ENCODE assay signal across 13 cellular contexts in the genomic region with DNA sequence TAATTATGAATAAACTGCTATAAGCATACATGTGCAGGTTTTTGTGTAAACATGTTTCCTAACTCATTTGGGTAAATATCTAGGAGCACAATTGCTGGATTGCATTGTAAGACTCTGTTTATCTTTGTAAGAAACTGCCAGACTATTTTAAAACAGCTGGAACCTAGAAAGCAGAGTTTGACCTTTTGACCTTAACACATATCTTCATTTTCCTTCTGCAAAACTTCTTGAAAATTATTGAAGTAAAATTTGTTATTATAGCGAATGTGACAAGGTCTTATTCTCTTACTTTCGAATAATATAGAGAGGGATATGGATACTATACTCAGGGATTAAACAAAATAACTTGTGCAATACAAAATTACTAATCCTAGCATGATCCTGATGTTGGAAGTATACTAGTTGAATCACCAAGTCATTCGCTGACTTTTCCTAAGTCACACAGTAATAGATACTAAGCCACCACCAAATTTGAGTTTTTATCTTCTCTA. TPM values are rescaled to one million over a fixed set of nuclear protein-coding genes. Genes with fewer than 3 reads are reported as not detected.
DNase-seq lines count a peak whose midpoint lies in the region; ATAC-seq, FAIRE-seq and TF ChIP-seq lines count a peak whose summit lies in the region.
"Had no signal": no experiment of that assay in that cellular context is flagged by ENCODE, and none has a peak within 500 bp of the region (broad histone marks: within the 10 kb centered on the region; RNA-seq: fewer than 3 reads in every experiment).

No MANE protein-coding gene starts in this region.

- H3K27ac ChIP-seq in A673 (ENCODE audit: low read depth, low read length, poor library complexity, severe bottlenecking) (peak overlapping the region; percentile 90), HUES6 (ENCODE audit: low read depth, low read length) (peak overlapping the region; percentile 80; the same call in 1 of the 2 replicates), breast epithelium (peak overlapping the region; percentile 68 to 75), muscle layer of colon (ENCODE audit: low read depth, low read length) (peak overlapping the region; percentile 39), kidney (ENCODE audit: low read depth in 2 of 2, low read length in 2 of 2) (no peak overlapping the region)

- POLR2A ChIA-PET in A673 (lab: Charles Lee; ENCODE audit: low non-redundant PET), result no interaction called here

- intact Hi-C loops in A673 (cut with micrococcal nuclease; ENCODE audit: unreplicated experiment) (no loop called here), breast epithelium (cut with DNase I; ENCODE audit: low total_unique reads) (no loop called here), kidney (cut with DNase I) (no loop called here)

- FAIRE-seq in kidney (lab: Jason Lieb, UNC), result no peak

- H3K4me1 ChIP-seq in A673 (ENCODE audit: insufficient read depth, low read length, poor library complexity, severe bottlenecking), result peaks cover 71% of the 10 kb centered on the region
- peaks cover 53% of the 10 kb centered on the region for H3K4me1 ChIP-seq in HUES6 (ENCODE audit: control insufficient read depth, insufficient read depth, low read length)
- peaks cover 0 to 8% of the 10 kb centered on the region in 2 donors for H3K4me1 ChIP-seq in breast epithelium
- peaks cover 19% of the 10 kb centered on the region for H3K4me1 ChIP-seq in muscle layer of colon (ENCODE audit: insufficient read depth, low read length)
- peaks cover 0 to 2% of the 10 kb centered on the region in 2 donors for H3K4me1 ChIP-seq in kidney (ENCODE audit: control insufficient read depth in 1 of 2, insufficient read depth in 1 of 2, low read depth in 1 of 2, low read length in 2 of 2)
- H3K4me1 ChIP-seq: Caco-2 had no signal

- no peak for DNase-seq in A673 (ENCODE audit: low spot score)
- DNase-seq in breast epithelium (ENCODE audit: low spot score in 2 of 2), result no peak
- no peak for DNase-seq in kidney
- no peak for DNase-seq in activated CD8-positive, alpha-beta memory T cell treated with anti-CD3 and anti-CD28 coated beads, Interleukin-2, amount 50 U/mL, for 4 hours
- no peak for DNase-seq in KBM-7
- DNase-seq: Caco-2; effector memory CD8-positive, alpha-beta T cell; NCI-H1092 treated with DMSO at 0.1 percent for 48 hours; stimulated activated CD4-positive, alpha-beta T cell treated with anti-CD3 and anti-CD28 coated beads, Interleukin-1b, Interleukin-23, amount 100 ng/mL, for 48 hours had no signal

- no peak for TF ChIP-seq POLR2A in breast epithelium (IDR thresholded peaks at IDR 0.05)

- BruUV-seq in A673 (replicated peaks; lab: Mats Ljungman, UMichigan), result no TSS peak

- no peak overlapping the region for H3K9ac ChIP-seq in HUES6 (ENCODE audit: low read length)
- no peak overlapping the region for H3K9ac ChIP-seq in muscle layer of colon (ENCODE audit: low read length)
- H3K9ac ChIP-seq in kidney (ENCODE audit: low read length in 2 of 2), result no peak overlapping the region

- H3K27me3 ChIP-seq in A673 (replicated peaks; ENCODE audit: insufficient read depth, low read depth, low read length, poor library complexity) (no peaks in the 10 kb centered on the region), HUES6 (ENCODE audit: control insufficient read depth, insufficient read depth, low read length) (no peaks in the 10 kb centered on the region), breast epithelium (no peaks in the 10 kb centered on the region), muscle layer of colon (ENCODE audit: control insufficient read depth in 1 of 2, insufficient read depth in 2 of 2, low read length in 2 of 2) (no peaks in the 10 kb centered on the region)

- no peak for ATAC-seq in GM18867 (IDR thresholded peaks at IDR 0.05; ENCODE audit: unreplicated experiment)

- no peak for TF ChIP-seq CTCF in A673 (conservative IDR thresholded peaks at IDR 0.05; ENCODE audit: low read depth, low read length)
- TF ChIP-seq CTCF in breast epithelium (IDR thresholded peaks at IDR 0.05), result no peak
- no peak for TF ChIP-seq CTCF in kidney (IDR thresholded peaks at IDR 0.05; ENCODE audit: borderline replicate concordance, extremely low read depth, insufficient read depth)

- H3K4me3 ChIP-seq in A673 (ENCODE audit: low read depth, low read length, poor library complexity, severe bottlenecking) (no peak overlapping the region), HUES6 (ENCODE audit: low read depth, low read length) (no peak overlapping the region), breast epithelium (no peak overlapping the region), muscle layer of colon (ENCODE audit: low read depth in 1 of 2, low read length in 2 of 2) (no peak overlapping the region), kidney (ENCODE audit: low read length in 2 of 2) (no peak overlapping the region)

- H3K36me3 ChIP-seq in A673 (ENCODE audit: insufficient read depth, low read length, poor library complexity, severe bottlenecking) (no peaks in the 10 kb centered on the region), HUES6 (ENCODE audit: control insufficient read depth, insufficient read depth, low read length) (no peaks in the 10 kb centered on the region), breast epithelium (no peaks in the 10 kb centered on the region), muscle layer of colon (ENCODE audit: insufficient read depth, low read length) (no peaks in the 10 kb centered on the region), kidney (ENCODE audit: control insufficient read depth in 1 of 2, insufficient read depth in 2 of 2, low read length in 2 of 2) (no peaks in the 10 kb centered on the region)

- H3K9me3 ChIP-seq in A673 (ENCODE audit: low read depth, low read length, poor library complexity, severe bottlenecking) (no peaks in the 10 kb centered on the region), HUES6 (ENCODE audit: control insufficient read depth, insufficient read depth, low read depth, low read length) (no peaks in the 10 kb centered on the region), breast epithelium (no peaks in the 10 kb centered on the region), muscle layer of colon (ENCODE audit: low read length) (no peaks in the 10 kb centered on the region), kidney (ENCODE audit: control insufficient read depth in 1 of 2, low read length in 2 of 2) (no peaks in the 10 kb centered on the region)
- H3K9me3 ChIP-seq: Caco-2 had no signal

- in situ Hi-C loops in KBM-7 (cut with MboI; ENCODE audit: low pct_unique_long_range_greater_than_20kb, low sequenced_read_pairs), result no loop called here

- CTCF ChIA-PET in A673 (lab: Charles Lee), result no interaction called here

RNA-seq across cellular contexts. Expression of a gene that starts 3.2 kb away (rescaled TPM):
- total RNA-seq in A673 (2021) (338 and 430 TPM in 2 replicates), breast epithelium (100 to 1,000 TPM; 364 to 729 (median 628) TPM), kidney (250 TPM)
- 65.2 TPM for polyA plus RNA-seq in kidney (ENCODE audit: insufficient read depth, low read depth, low replicate concordance)
- total RNA-seq: OCI-LY7 had no signal

Comparison
In these comparisons a context has a peak if more than half of its experiments do, and no peak if none do; other contexts are left out.
1. H3K27ac ChIP-seq: peak in A673 (single experiment), HUES6 (single experiment), breast epithelium (2 of 2) and muscle layer of colon (single experiment); none in kidney (0 of 2).